ENCODE assay signal across 9 cellular contexts in the genomic region with DNA sequence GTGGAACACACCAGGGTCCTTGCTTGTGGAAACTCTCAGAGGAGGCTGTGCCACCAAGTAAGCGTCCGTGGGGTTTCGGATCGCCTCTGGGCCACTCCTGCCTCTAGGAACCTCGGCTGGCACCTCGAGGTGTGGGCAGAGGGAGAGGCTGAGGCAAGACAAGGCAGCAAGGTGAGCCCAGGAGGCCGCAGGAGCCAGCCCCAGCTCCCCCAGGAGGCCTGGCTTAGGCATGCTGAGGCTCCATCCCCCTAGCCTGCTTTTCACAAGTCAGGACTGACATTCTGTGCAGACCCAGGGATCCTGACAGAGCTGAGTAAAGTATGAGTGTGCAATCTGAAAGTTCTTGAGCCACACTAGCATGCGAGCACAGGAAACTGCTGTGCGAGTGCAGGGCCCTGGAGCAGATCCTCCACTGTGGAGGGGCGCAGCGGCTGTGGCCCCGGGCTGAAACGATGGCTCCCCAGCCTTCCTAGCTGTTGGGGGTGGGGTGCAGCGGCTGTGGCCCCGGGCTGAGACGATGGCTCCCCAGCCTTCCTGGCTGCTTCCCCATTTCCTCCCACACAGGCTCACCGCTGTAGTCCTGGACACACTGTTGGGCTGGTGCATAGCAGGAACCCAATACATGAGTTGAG.
A peak's percentile ranks its signal among the peaks of the same experiment; 100 is the strongest.
DNase-seq lines count a peak whose midpoint lies in the region; ATAC-seq and TF ChIP-seq lines count a peak whose summit lies in the region.
"Had no signal": no experiment of that assay in that cellular context is flagged by ENCODE, and none has a peak within 500 bp of the region (broad histone marks: within the 10 kb centered on the region; RNA-seq: fewer than 3 reads in every experiment).

No MANE protein-coding gene starts in this region.

- TF ChIP-seq CTCF in glutamatergic neuron (IDR thresholded peaks at IDR 0.05; ENCODE audit: partially characterized antibody, unreplicated experiment), result no peak

- CTCF ChIA-PET in activated CD4-positive, alpha-beta memory T cell treated with anti-CD3 and anti-CD28 coated beads for 36 hours (lab: Charles Lee), result no interaction called here

- H3K4me3 Mint-ChIP-seq in glutamatergic neuron (ENCODE audit: unreplicated experiment), result no peak overlapping the region
- no peak overlapping the region for H3K4me3 Mint-ChIP-seq in activated CD4-positive, alpha-beta memory T cell treated with anti-CD3 and anti-CD28 coated beads for 36 hours

- ATAC-seq in Right ventricle myocardium inferior (peak; percentile 21), GM21786 (IDR thresholded peaks at IDR 0.05; ENCODE audit: unreplicated experiment) (no peak)

- H3K9me3 Mint-ChIP-seq in glutamatergic neuron (ENCODE audit: unreplicated experiment), result no peaks in the 10 kb centered on the region
- no peaks in the 10 kb centered on the region for H3K9me3 Mint-ChIP-seq in activated CD4-positive, alpha-beta memory T cell treated with anti-CD3 and anti-CD28 coated beads for 36 hours

- no peaks in the 10 kb centered on the region for H3K36me3 Mint-ChIP-seq in glutamatergic neuron (ENCODE audit: unreplicated experiment)
- no peaks in the 10 kb centered on the region for H3K36me3 Mint-ChIP-seq in activated CD4-positive, alpha-beta memory T cell treated with anti-CD3 and anti-CD28 coated beads for 36 hours

- peaks cover 2% of the 10 kb centered on the region for H3K4me1 Mint-ChIP-seq in glutamatergic neuron (ENCODE audit: low read depth, unreplicated experiment)
- H3K4me1 Mint-ChIP-seq in activated CD4-positive, alpha-beta memory T cell treated with anti-CD3 and anti-CD28 coated beads for 36 hours (ENCODE audit: low read depth), result peaks cover 11% of the 10 kb centered on the region

- POLR2A ChIA-PET in activated CD4-positive, alpha-beta memory T cell treated with anti-CD3 and anti-CD28 coated beads for 36 hours (lab: Charles Lee), result no interaction called here

- intact Hi-C loops in Right ventricle myocardium inferior (cut with DNase I), result loop anchor here (5.0 kb wide), 1 partner anchor 79 kb away; no protein-coding TSS in a partner anchor
- intact Hi-C loops in cardiac septum (cut with DNase I), result loop anchor here (5.0 kb wide), 1 partner anchor 44 kb away; no protein-coding TSS in a partner anchor
- intact Hi-C loops in activated CD4-positive, alpha-beta memory T cell treated with anti-CD3 and anti-CD28 coated beads for 36 hours (cut with micrococcal nuclease), result no loop called here

- DNase-seq in Right ventricle myocardium inferior (ENCODE audit: missing footprints) (no peak), cardiac septum (ENCODE audit: low spot score) (no peak), amniotic epithelial cell (ENCODE audit: low read depth) (peak; percentile 31), hepatic stellate cell (ENCODE audit: low spot score) (peak; percentile 41), ureter (ENCODE audit: low spot score) (peak; percentile 40), glutamatergic neuron (no peak)
- DNase-seq in activated CD4-positive, alpha-beta memory T cell treated with anti-CD3 and anti-CD28 coated beads for 36 hours, result no peak
- DNase-seq: NCI-H2171 had no signal

- peaks cover 6% of the 10 kb centered on the region for H3K27me3 Mint-ChIP-seq in glutamatergic neuron (ENCODE audit: unreplicated experiment)
- no peaks in the 10 kb centered on the region for H3K27me3 Mint-ChIP-seq in activated CD4-positive, alpha-beta memory T cell treated with anti-CD3 and anti-CD28 coated beads for 36 hours

- no peak overlapping the region for H3K27ac Mint-ChIP-seq in glutamatergic neuron (ENCODE audit: unreplicated experiment)
- H3K27ac Mint-ChIP-seq in activated CD4-positive, alpha-beta memory T cell treated with anti-CD3 and anti-CD28 coated beads for 36 hours, result no peak overlapping the region

Comparison
In these comparisons a context has a peak if more than half of its experiments do, and no peak if none do; other contexts are left out.
1. DNase-seq: peak in amniotic epithelial cell (single experiment), hepatic stellate cell (single experiment) and ureter (single experiment); none in Right ventricle myocardium inferior (single experiment), cardiac septum (single experiment), glutamatergic neuron (single experiment) and activated CD4-positive, alpha-beta memory T cell treated with anti-CD3 and anti-CD28 coated beads for 36 hours (single experiment).